ENCODE assay signal across 1 cellular context in the genomic region with DNA sequence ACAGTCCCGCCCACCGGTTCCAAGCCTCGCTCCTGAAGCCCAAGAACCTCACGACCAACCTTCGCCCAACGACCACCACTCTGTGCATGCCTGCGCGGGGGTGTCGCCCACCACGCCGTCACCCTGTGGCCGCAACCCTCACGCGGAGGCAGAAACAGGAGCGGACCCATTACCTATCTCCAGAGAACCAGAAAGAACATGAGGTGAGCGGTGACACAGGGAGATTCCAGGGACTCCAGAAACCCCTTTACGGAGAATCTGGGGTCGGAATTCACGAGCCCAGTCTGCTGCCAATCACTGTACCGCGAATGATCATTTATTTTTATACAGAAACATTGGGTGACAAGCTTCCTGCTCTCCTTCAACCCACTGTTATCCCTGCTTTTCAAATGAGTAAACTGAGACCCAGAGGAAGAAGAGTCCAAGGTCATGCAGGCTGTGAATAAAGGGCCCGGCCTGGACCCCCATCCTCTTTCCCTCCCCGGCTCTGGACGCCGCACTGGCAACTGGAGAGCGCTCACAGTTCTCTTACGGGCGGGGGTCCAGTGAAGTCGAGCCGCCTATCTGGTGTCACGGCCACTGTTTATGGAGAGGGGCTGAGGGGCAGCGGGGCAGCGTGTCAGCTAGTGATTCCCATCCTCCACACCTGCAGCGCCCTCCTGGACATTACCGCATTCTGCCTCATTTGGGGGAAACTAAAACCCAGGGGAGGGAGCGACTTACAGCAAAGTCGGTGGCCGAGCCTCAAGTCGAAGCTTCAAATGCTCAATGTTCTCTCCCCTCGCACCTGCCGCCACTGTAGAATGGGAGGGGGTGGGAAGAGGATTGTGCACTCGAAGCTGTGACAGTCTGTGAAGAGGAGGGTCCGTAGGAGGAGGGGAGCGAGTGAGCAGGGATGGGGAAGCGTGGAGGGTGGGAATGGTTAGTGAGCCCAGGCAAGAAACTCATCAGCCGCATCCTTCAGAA.
TF ChIP-seq lines count a peak whose summit lies in the region.

No MANE protein-coding gene starts in this region.

TF ChIP-seq in SK-N-SH treated with all-trans-retinoic acid at 6 μM for 48 hours, 23 proteins besides CTCF, POLR2A, EP300 and RAD21 (continued from another document):
- TF ChIP-seq, protein P1, sequence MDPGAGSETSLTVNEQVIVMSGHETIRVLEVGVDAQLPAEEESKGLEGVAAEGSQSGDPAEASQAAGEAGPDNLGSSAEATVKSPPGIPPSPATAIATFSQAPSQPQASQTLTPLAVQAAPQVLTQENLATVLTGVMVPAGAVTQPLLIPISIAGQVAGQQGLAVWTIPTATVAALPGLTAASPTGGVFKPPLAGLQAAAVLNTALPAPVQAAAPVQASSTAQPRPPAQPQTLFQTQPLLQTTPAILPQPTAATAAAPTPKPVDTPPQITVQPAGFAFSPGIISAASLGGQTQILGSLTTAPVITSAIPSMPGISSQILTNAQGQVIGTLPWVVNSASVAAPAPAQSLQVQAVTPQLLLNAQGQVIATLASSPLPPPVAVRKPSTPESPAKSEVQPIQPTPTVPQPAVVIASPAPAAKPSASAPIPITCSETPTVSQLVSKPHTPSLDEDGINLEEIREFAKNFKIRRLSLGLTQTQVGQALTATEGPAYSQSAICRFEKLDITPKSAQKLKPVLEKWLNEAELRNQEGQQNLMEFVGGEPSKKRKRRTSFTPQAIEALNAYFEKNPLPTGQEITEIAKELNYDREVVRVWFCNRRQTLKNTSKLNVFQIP (CRISPR knock-in tag; IDR thresholded peaks at IDR 0.05; ENCODE audit: borderline replicate concordance, low read depth), result no peak
- TF ChIP-seq GLIS3 (CRISPR knock-in tag; IDR thresholded peaks at IDR 0.05) (no peak), ZNF8 (CRISPR knock-in tag; IDR thresholded peaks at IDR 0.05) (no peak), RARB (CRISPR knock-in tag; IDR thresholded peaks at IDR 0.05) (no peak), OSR1 (CRISPR knock-in tag; IDR thresholded peaks at IDR 0.05) (no peak), SNAI2 (CRISPR knock-in tag; IDR thresholded peaks at IDR 0.05) (no peak), ZFP30 (CRISPR knock-in tag; IDR thresholded peaks at IDR 0.05) (no peak)
- TF ChIP-seq, protein P2, sequence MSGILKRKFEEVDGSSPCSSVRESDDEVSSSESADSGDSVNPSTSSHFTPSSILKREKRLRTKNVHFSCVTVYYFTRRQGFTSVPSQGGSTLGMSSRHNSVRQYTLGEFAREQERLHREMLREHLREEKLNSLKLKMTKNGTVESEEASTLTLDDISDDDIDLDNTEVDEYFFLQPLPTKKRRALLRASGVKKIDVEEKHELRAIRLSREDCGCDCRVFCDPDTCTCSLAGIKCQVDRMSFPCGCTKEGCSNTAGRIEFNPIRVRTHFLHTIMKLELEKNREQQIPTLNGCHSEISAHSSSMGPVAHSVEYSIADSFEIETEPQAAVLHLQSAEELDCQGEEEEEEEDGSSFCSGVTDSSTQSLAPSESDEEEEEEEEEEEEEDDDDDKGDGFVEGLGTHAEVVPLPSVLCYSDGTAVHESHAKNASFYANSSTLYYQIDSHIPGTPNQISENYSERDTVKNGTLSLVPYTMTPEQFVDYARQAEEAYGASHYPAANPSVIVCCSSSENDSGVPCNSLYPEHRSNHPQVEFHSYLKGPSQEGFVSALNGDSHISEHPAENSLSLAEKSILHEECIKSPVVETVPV (CRISPR knock-in tag; IDR thresholded peaks at IDR 0.05), result no peak
- TF ChIP-seq, protein P3, sequence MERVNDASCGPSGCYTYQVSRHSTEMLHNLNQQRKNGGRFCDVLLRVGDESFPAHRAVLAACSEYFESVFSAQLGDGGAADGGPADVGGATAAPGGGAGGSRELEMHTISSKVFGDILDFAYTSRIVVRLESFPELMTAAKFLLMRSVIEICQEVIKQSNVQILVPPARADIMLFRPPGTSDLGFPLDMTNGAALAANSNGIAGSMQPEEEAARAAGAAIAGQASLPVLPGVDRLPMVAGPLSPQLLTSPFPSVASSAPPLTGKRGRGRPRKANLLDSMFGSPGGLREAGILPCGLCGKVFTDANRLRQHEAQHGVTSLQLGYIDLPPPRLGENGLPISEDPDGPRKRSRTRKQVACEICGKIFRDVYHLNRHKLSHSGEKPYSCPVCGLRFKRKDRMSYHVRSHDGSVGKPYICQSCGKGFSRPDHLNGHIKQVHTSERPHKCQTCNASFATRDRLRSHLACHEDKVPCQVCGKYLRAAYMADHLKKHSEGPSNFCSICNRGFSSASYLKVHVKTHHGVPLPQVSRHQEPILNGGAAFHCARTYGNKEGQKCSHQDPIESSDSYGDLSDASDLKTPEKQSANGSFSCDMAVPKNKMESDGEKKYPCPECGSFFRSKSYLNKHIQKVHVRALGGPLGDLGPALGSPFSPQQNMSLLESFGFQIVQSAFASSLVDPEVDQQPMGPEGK (CRISPR knock-in tag; IDR thresholded peaks at IDR 0.05; ENCODE audit: borderline replicate concordance), result no peak
